ENCODE assay signal across 7 cellular contexts in the genomic region with DNA sequence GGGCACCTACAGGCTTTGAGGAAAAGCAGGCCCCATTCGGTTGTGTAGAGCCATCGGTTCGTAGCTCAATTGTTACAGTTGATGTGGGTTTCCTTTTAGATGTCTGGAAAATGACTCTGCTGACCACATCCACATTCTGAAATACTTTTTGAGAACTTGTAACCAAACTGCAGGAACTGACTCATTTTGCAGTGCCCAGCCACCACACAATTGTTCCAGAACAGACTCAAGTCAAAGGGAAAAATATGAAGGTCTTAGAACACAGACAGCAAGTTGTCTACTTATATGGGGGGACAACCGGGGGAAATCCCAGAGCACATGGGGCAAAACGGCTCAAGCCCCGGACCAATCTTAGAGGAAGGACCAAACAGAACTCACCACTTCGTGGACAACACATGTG.
DNase-seq lines count a peak whose midpoint lies in the region; ATAC-seq and TF ChIP-seq lines count a peak whose summit lies in the region.

No MANE protein-coding gene starts in this region.

- TF ChIP-seq POLR2A in spleen (IDR thresholded peaks at IDR 0.05), result no peak

- peak; percentile 30 for ATAC-seq in GM18868 (IDR thresholded peaks at IDR 0.05; ENCODE audit: unreplicated experiment)
- ATAC-seq in HG03095 (IDR thresholded peaks at IDR 0.05; ENCODE audit: unreplicated experiment), result peak; percentile 45
- ATAC-seq in GM21515 (IDR thresholded peaks at IDR 0.05; ENCODE audit: unreplicated experiment), result no peak

- TF ChIP-seq CTCF in coronary artery (IDR thresholded peaks at IDR 0.05) (no peak), spleen (IDR thresholded peaks at IDR 0.05 in 8 of 11, conservative IDR thresholded peaks at IDR 0.05 in 3 of 11) (no peak)

- no peaks in the 10 kb centered on the region for H3K36me3 ChIP-seq in spleen

- WGBS in spleen, 5 donors, result 17 to 37% (median 23%) methylated on average over 5 to 7 of the region's 7 CpGs

- intact Hi-C loops in spleen (cut with DNase I; ENCODE audit: low total_unique reads), result no loop called here

- peak overlapping the region; percentile 17 to 62 for H3K27ac ChIP-seq in coronary artery
- H3K27ac ChIP-seq in spleen, result peak overlapping the region; percentile 53 to 90 (median 82)

- no peaks in the 10 kb centered on the region for H3K9me3 ChIP-seq in spleen

- peaks cover 25 to 95% (median 87%) of the 10 kb centered on the region in 6 donors for H3K4me1 ChIP-seq in spleen

- DNase-seq in SW480 (ENCODE audit: low spot score) (peak; percentile 74), coronary artery (ENCODE audit: low spot score) (no peak), spleen (no peak), NCI-H1694 treated with DMSO at 0.1 percent for 48 hours (lab: John Stamatoyannopoulos, UW) (no peak)

- H3K27me3 ChIP-seq in spleen (replicated peaks in 1 of 7), result no peaks in the 10 kb centered on the region

- H3K4me3 ChIP-seq in coronary artery, result no peak overlapping the region
- H3K4me3 ChIP-seq in spleen, result peak overlapping the region in 1 of 8 donors; percentile 36
